ENCODE assay signal across 25 cellular contexts in the genomic region with DNA sequence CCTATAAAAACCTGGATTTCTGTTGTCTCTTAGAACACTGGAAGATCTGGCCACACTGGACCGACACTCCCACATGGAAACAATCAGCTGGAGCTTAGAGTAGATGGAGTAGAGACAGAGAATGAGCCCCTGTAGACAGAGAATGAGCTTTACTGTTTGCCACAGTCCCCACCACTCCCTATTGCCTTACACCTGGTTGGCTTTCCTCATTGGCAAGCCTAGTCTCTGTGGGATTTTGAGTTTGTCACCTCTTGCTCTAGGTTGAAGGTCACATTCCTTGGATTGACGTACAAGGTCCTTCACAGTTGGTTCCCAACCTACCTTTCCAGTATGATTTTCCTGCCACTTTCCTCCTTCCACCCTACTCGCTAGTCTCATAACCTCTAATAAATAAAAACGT. TPM values are rescaled to one million over a fixed set of nuclear protein-coding genes. Genes with fewer than 3 reads are reported as not detected.
DNase-seq lines count a peak whose midpoint lies in the region; ATAC-seq, FAIRE-seq and TF ChIP-seq lines count a peak whose summit lies in the region.
"Had no signal": no experiment of that assay in that cellular context is flagged by ENCODE, and none has a peak within 500 bp of the region (broad histone marks: within the 10 kb centered on the region; RNA-seq: fewer than 3 reads in every experiment).

No MANE protein-coding gene starts in this region.

- peaks cover 9 to 11% of the 10 kb centered on the region in 2 donors for H3K36me3 Mint-ChIP-seq in activated T-cell treated with anti-CD3 and anti-CD28 coated beads, Interleukin-2, amount 50 U/mL, for 72 hours (ENCODE audit: insufficient read depth in 2 of 2)
- H3K36me3 Mint-ChIP-seq in dendritic cell treated with granulocyte-macrophage colony-stimulating factor and Interleukin-4, amounts not matched to agents 40 ng/mL and 50 ng/mL, for 4 days (ENCODE audit: low read depth): no peaks in the 10 kb centered on the region
- H3K36me3 Mint-ChIP-seq: IgD-negative memory B cell had no signal

- no peak for DNase-seq in activated T-cell treated with anti-CD3 and anti-CD28 coated beads, Interleukin-2, amount 50 U/mL, for 72 hours
- DNase-seq in activated T-cell treated with anti-CD3 and anti-CD28 coated beads, Interleukin-2, amount 50 U/mL, for 1 hour: no peak
- DNase-seq in RWPE2 (ENCODE audit: low spot score): peak; percentile 1
- DNase-seq in stimulated activated CD8-positive, alpha-beta memory T cell treated with anti-CD3 and anti-CD28 coated beads, Interleukin-4, amount 100 ng/mL, for 48 hours: peak; percentile 17
- DNase-seq in GM19239 (ENCODE audit: insufficient read length, low spot score): no peak
- DNase-seq in Peyer's patch: no peak
- no peak for DNase-seq in WERI-Rb-1
- DNase-seq: cerebellar nuclear complex, DMS 273 treated with DMSO at 0.1 percent for 48 hours, gastrocnemius medialis, hypothalamus, MM.1S, NCI-H187, NCI-H748 treated with DMSO at 0.1 percent for 48 hours, right cardiac atrium had no signal

- peak overlapping the region; percentile 29 to 73 for H3K4me3 Mint-ChIP-seq in activated T-cell treated with anti-CD3 and anti-CD28 coated beads, Interleukin-2, amount 50 U/mL, for 72 hours
- H3K4me3 Mint-ChIP-seq in dendritic cell treated with granulocyte-macrophage colony-stimulating factor and Interleukin-4, amounts not matched to agents 40 ng/mL and 50 ng/mL, for 4 days: no peak overlapping the region
- H3K4me3 Mint-ChIP-seq: GM23338 had no signal

- TF ChIP-seq CTCF in RWPE2 (IDR thresholded peaks at IDR 0.05; ENCODE audit: poor library complexity, severe bottlenecking) (no peak), Peyer's patch (IDR thresholded peaks at IDR 0.05) (no peak), WERI-Rb-1 (IDR thresholded peaks at IDR 0.05; ENCODE audit: low read depth, low read length) (no peak)

- H3K9me3 ChIP-seq in RWPE2 (ENCODE audit: severe bottlenecking) (no peaks in the 10 kb centered on the region), Peyer's patch (no peaks in the 10 kb centered on the region), WERI-Rb-1 (ENCODE audit: severe bottlenecking) (no peaks in the 10 kb centered on the region)
- H3K9me3 ChIP-seq: gastrocnemius medialis, thoracic aorta had no signal

- H3K4me1 Mint-ChIP-seq in activated T-cell treated with anti-CD3 and anti-CD28 coated beads, Interleukin-2, amount 50 U/mL, for 72 hours (ENCODE audit: low read depth): peaks cover 61% of the 10 kb centered on the region
- peaks cover 57% of the 10 kb centered on the region for H3K4me1 Mint-ChIP-seq in dendritic cell treated with granulocyte-macrophage colony-stimulating factor and Interleukin-4, amounts not matched to agents 40 ng/mL and 50 ng/mL, for 4 days (ENCODE audit: low read depth)

- no peaks in the 10 kb centered on the region for H3K27me3 ChIP-seq in RWPE2 (ENCODE audit: insufficient read depth, poor library complexity, severe bottlenecking)
- H3K27me3 ChIP-seq in Peyer's patch: no peaks in the 10 kb centered on the region
- no peaks in the 10 kb centered on the region for H3K27me3 ChIP-seq in WERI-Rb-1 (ENCODE audit: insufficient read depth, low read depth, severe bottlenecking)

- no peak for TF ChIP-seq POLR2A in Peyer's patch (IDR thresholded peaks at IDR 0.05)

- H3K4me1 ChIP-seq in RWPE2 (ENCODE audit: insufficient read depth, poor library complexity, severe bottlenecking) (no peaks in the 10 kb centered on the region), Peyer's patch (peaks cover 0 to 5% (median 0%) of the 10 kb centered on the region in 4 donors)
- H3K4me1 ChIP-seq: gastrocnemius medialis had no signal

- peak overlapping the region; percentile 75 for H3K27ac Mint-ChIP-seq in activated T-cell treated with anti-CD3 and anti-CD28 coated beads, Interleukin-2, amount 50 U/mL, for 72 hours
- H3K27ac Mint-ChIP-seq in dendritic cell treated with granulocyte-macrophage colony-stimulating factor and Interleukin-4, amounts not matched to agents 40 ng/mL and 50 ng/mL, for 4 days: peak overlapping the region; percentile 10
- H3K27ac Mint-ChIP-seq: GM23338 had no signal

- no peaks in the 10 kb centered on the region for H3K36me3 ChIP-seq in RWPE2 (ENCODE audit: low read depth)
- H3K36me3 ChIP-seq in Peyer's patch: no peaks in the 10 kb centered on the region
- H3K36me3 ChIP-seq in WERI-Rb-1: no peaks in the 10 kb centered on the region
- H3K36me3 ChIP-seq: gastrocnemius medialis, thoracic aorta had no signal

- H3K27ac ChIP-seq in RWPE2 (ENCODE audit: poor library complexity, severe bottlenecking): no peak overlapping the region
- no peak overlapping the region for H3K27ac ChIP-seq in Peyer's patch
- no peak overlapping the region for H3K27ac ChIP-seq in WERI-Rb-1
- H3K27ac ChIP-seq: gastrocnemius medialis, thoracic aorta had no signal

- ATAC-seq in activated T-cell treated with anti-CD3 and anti-CD28 coated beads, Interleukin-2, amount 50 U/mL, for 72 hours (replicated peaks in 1 of 2): no peak
- no peak for ATAC-seq in RWPE2 (ENCODE audit: low read depth)
- ATAC-seq: gastrocnemius medialis, GM23338, right cardiac atrium, Right ventricle myocardium inferior had no signal

- H3K4me3 ChIP-seq in RWPE2 (ENCODE audit: severe bottlenecking): no peak overlapping the region
- H3K4me3 ChIP-seq in Peyer's patch: no peak overlapping the region
- no peak overlapping the region for H3K4me3 ChIP-seq in WERI-Rb-1 (ENCODE audit: low read depth, low read length)
- H3K4me3 ChIP-seq: gastrocnemius medialis, GM23338, thoracic aorta had no signal

- peaks cover 12% of the 10 kb centered on the region for H3K27me3 Mint-ChIP-seq in activated T-cell treated with anti-CD3 and anti-CD28 coated beads, Interleukin-2, amount 50 U/mL, for 72 hours (ENCODE audit: low read depth)
- peaks cover 39% of the 10 kb centered on the region for H3K27me3 Mint-ChIP-seq in dendritic cell treated with granulocyte-macrophage colony-stimulating factor and Interleukin-4, amounts not matched to agents 40 ng/mL and 50 ng/mL, for 4 days

- H3K9me3 Mint-ChIP-seq in activated T-cell treated with anti-CD3 and anti-CD28 coated beads, Interleukin-2, amount 50 U/mL, for 72 hours: peaks cover 0 to 7% of the 10 kb centered on the region in 2 donors
- no peaks in the 10 kb centered on the region for H3K9me3 Mint-ChIP-seq in dendritic cell treated with granulocyte-macrophage colony-stimulating factor and Interleukin-4, amounts not matched to agents 40 ng/mL and 50 ng/mL, for 4 days

- intact Hi-C loops in dendritic cell treated with granulocyte-macrophage colony-stimulating factor and Interleukin-4, amounts not matched to agents 40 ng/mL and 50 ng/mL, for 4 days (cut with micrococcal nuclease): no loop called here

- no peak for FAIRE-seq in GM19239 (lab: Jason Lieb, UNC)
- FAIRE-seq: G401.6, islet of Langerhans had no signal

RNA-seq across cellular contexts. Expression of a gene that starts 2.0 kb away (rescaled TPM):
- total RNA-seq in activated T-cell treated with anti-CD3 and anti-CD28 coated beads, Interleukin-2, amount 50 U/mL, for 72 hours: under 1 TPM; 0.12 to 0.34 TPM
- total RNA-seq in Peyer's patch: not detected
- total RNA-seq: thoracic aorta had no signal

RNA-seq across cellular contexts. Expression of a gene that starts 16.0 kb away (rescaled TPM):
- not detected for total RNA-seq in activated T-cell treated with anti-CD3 and anti-CD28 coated beads, Interleukin-2, amount 50 U/mL, for 72 hours
- not detected for total RNA-seq in Peyer's patch
- total RNA-seq: activated CD8-positive, alpha-beta memory T cell treated with anti-CD3 and anti-CD28 coated beads for 36 hours; epithelial cell of proximal tubule; gastrocnemius medialis; GM23338; osteoblast; right cardiac atrium had no signal

RNA-seq across cellular contexts. Expression of a gene that starts 20.0 kb away (rescaled TPM):
- 10 to 100 TPM; 63.6 to 72.2 TPM for total RNA-seq in activated T-cell treated with anti-CD3 and anti-CD28 coated beads, Interleukin-2, amount 50 U/mL, for 72 hours
- 10 to 100 TPM; 15.7 to 27.7 (median 22.4) TPM for total RNA-seq in Peyer's patch

RNA-seq across cellular contexts. Expression of a gene that starts 29.5 kb away (rescaled TPM):
- total RNA-seq in activated T-cell treated with anti-CD3 and anti-CD28 coated beads, Interleukin-2, amount 50 U/mL, for 72 hours: not detected
- not detected for total RNA-seq in Peyer's patch
- total RNA-seq: activated CD8-positive, alpha-beta memory T cell treated with anti-CD3 and anti-CD28 coated beads for 36 hours; epithelial cell of proximal tubule; GM23338; osteoblast had no signal

RNA-seq across cellular contexts. Expression of a gene that starts 41.8 kb away (rescaled TPM):
- total RNA-seq in activated T-cell treated with anti-CD3 and anti-CD28 coated beads, Interleukin-2, amount 50 U/mL, for 72 hours: 1 to 10 TPM in 1 of 2 donors, under 1 TPM in 1; 0.82 to 1.5 TPM
- 1 to 10 TPM in 2 of 4 donors, under 1 TPM in 1, not detected in 1; 0.35 to 8.3 (median 1.1) TPM for total RNA-seq in Peyer's patch

Comparison
In these comparisons a context has a peak if more than half of its experiments do, and no peak if none do; other contexts are left out.
1. DNase-seq: peak in RWPE2 (single experiment) and stimulated activated CD8-positive, alpha-beta memory T cell treated with anti-CD3 and anti-CD28 coated beads, Interleukin-4, amount 100 ng/mL, for 48 hours (single experiment); none in activated T-cell treated with anti-CD3 and anti-CD28 coated beads, Interleukin-2, amount 50 U/mL, for 72 hours (0 of 2), activated T-cell treated with anti-CD3 and anti-CD28 coated beads, Interleukin-2, amount 50 U/mL, for 1 hour (single experiment), GM19239 (single experiment), Peyer's patch (0 of 3) and WERI-Rb-1 (single experiment).